In the genomic region with DNA sequence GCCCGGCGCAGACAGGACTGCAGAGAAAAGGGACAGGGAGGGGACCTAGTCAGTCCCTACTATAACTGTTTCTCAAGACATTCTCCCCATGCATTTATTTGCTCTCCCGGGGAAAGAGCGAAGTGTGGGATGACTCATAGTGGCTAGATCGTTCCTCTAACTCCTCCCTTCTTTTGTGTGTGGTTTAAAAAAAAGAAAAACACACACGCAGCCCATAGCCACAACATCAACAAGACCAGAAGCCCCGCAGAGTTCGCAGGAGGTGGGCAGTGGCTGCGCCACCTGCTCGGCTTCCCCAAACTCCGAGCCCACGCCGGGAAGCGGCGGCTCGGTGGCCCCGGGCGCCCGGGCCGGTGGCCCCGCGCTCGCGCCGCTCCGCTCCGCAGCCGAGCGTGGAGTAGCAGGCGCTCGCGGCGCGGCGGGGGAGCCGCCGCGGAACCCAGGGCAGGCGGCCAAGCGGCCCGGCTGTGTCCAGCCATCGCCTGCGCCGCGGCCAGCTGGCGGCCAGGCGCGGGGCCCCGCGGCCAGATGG, we compare ENCODE assay signal across 8 cellular contexts. TPM values are rescaled to one million over a fixed set of nuclear protein-coding genes. Genes with fewer than 3 reads are reported as not detected.
DNase-seq lines count a peak whose midpoint lies in the region; ATAC-seq and TF ChIP-seq lines count a peak whose summit lies in the region.

No MANE protein-coding gene starts in this region.

- TF ChIP-seq CTCF in BE2C (IDR thresholded peaks at IDR 0.05; ENCODE audit: low read depth, low read length) (no peak), esophagus squamous epithelium (IDR thresholded peaks at IDR 0.05) (no peak)

- H3K4me1 Mint-ChIP-seq in activated T-cell treated with anti-CD3 and anti-CD28 coated beads, Interleukin-2, amount 50 U/mL, for 24 hours (ENCODE audit: low read depth): peaks cover 24% of the 10 kb centered on the region
- H3K4me1 Mint-ChIP-seq in stimulated activated naive CD8-positive, alpha-beta T cell treated with anti-CD3 and anti-CD28 coated beads, Interleukin-15, amount 100 ng/mL, for 72 hours: peaks cover 28% of the 10 kb centered on the region

- H3K9me3 ChIP-seq in BE2C: no peaks in the 10 kb centered on the region
- no peaks in the 10 kb centered on the region for H3K9me3 ChIP-seq in esophagus squamous epithelium

- peak overlapping the region; percentile 83 for H3K4me3 Mint-ChIP-seq in activated T-cell treated with anti-CD3 and anti-CD28 coated beads, Interleukin-2, amount 50 U/mL, for 24 hours
- H3K4me3 Mint-ChIP-seq in stimulated activated naive CD8-positive, alpha-beta T cell treated with anti-CD3 and anti-CD28 coated beads, Interleukin-15, amount 100 ng/mL, for 72 hours: peak overlapping the region; percentile 92 to 97

- no peaks in the 10 kb centered on the region for H3K4me1 ChIP-seq in BE2C
- peaks cover 4 to 32% (median 11%) of the 10 kb centered on the region in 3 donors for H3K4me1 ChIP-seq in esophagus squamous epithelium

- peaks cover 8% of the 10 kb centered on the region for H3K27me3 Mint-ChIP-seq in activated T-cell treated with anti-CD3 and anti-CD28 coated beads, Interleukin-2, amount 50 U/mL, for 24 hours
- H3K27me3 Mint-ChIP-seq in stimulated activated naive CD8-positive, alpha-beta T cell treated with anti-CD3 and anti-CD28 coated beads, Interleukin-15, amount 100 ng/mL, for 72 hours: no peaks in the 10 kb centered on the region

- H3K36me3 ChIP-seq in BE2C: no peaks in the 10 kb centered on the region; the same call in 1 of the 2 replicates
- peaks cover 0 to 14% (median 9%) of the 10 kb centered on the region in 3 donors for H3K36me3 ChIP-seq in esophagus squamous epithelium

- peak overlapping the region; percentile 91 for H3K27ac Mint-ChIP-seq in activated T-cell treated with anti-CD3 and anti-CD28 coated beads, Interleukin-2, amount 50 U/mL, for 24 hours
- H3K27ac Mint-ChIP-seq in stimulated activated naive CD8-positive, alpha-beta T cell treated with anti-CD3 and anti-CD28 coated beads, Interleukin-15, amount 100 ng/mL, for 72 hours: peak overlapping the region; percentile 96 to 99

- no peak for TF ChIP-seq POLR2A in esophagus squamous epithelium (IDR thresholded peaks at IDR 0.05)

- peaks cover 11% of the 10 kb centered on the region for H3K36me3 Mint-ChIP-seq in activated T-cell treated with anti-CD3 and anti-CD28 coated beads, Interleukin-2, amount 50 U/mL, for 24 hours (ENCODE audit: low read depth)

- peak; percentile 9 for ATAC-seq in GM19025 (IDR thresholded peaks at IDR 0.05; ENCODE audit: low read depth, unreplicated experiment)
- peak; percentile 21 for ATAC-seq in HG03135 (IDR thresholded peaks at IDR 0.05; ENCODE audit: unreplicated experiment)
- peak; percentile 25 for ATAC-seq in stimulated activated naive CD8-positive, alpha-beta T cell treated with anti-CD3 and anti-CD28 coated beads, Interleukin-15, amount 100 ng/mL, for 72 hours

- 0 to 9% methylated on average over 4 to 5 of the region's 50 CpGs for WGBS in esophagus squamous epithelium, 2 donors

- H3K4me3 ChIP-seq in BE2C (ENCODE audit: low read depth, low read length) (peak overlapping the region; percentile 84), esophagus squamous epithelium (peak overlapping the region; percentile 80 to 100 (median 88))

- DNase-seq in BE2C (peak; percentile 52), NOMO-1 (lab: John Stamatoyannopoulos, UW; ENCODE audit: unreplicated experiment in 2 of 2) (peak; percentile 52 to 74), esophagus squamous epithelium (lab: John Stamatoyannopoulos, UW) (no peak), myocyte (ENCODE audit: low read depth) (peak; percentile 79)
- peak; percentile 65 for DNase-seq in activated T-cell treated with anti-CD3 and anti-CD28 coated beads, Interleukin-2, amount 50 U/mL, for 24 hours
- DNase-seq in stimulated activated naive CD8-positive, alpha-beta T cell treated with anti-CD3 and anti-CD28 coated beads, Interleukin-15, amount 100 ng/mL, for 72 hours: peak; percentile 42 to 48

- no peaks in the 10 kb centered on the region for H3K27me3 ChIP-seq in BE2C
- no peaks in the 10 kb centered on the region for H3K27me3 ChIP-seq in esophagus squamous epithelium

- peak overlapping the region; percentile 79 to 97 (median 94) for H3K27ac ChIP-seq in esophagus squamous epithelium

- intact Hi-C loops in esophagus squamous epithelium (cut with DNase I): no loop called here

- no peaks in the 10 kb centered on the region for H3K9me3 Mint-ChIP-seq in activated T-cell treated with anti-CD3 and anti-CD28 coated beads, Interleukin-2, amount 50 U/mL, for 24 hours
- H3K9me3 Mint-ChIP-seq in stimulated activated naive CD8-positive, alpha-beta T cell treated with anti-CD3 and anti-CD28 coated beads, Interleukin-15, amount 100 ng/mL, for 72 hours: no peaks in the 10 kb centered on the region

RNA-seq across cellular contexts. Expression of gene TMTC4, which starts 0.7 kb away (rescaled TPM):
- polyA plus RNA-seq in BE2C (2012; ENCODE audit: insufficient read depth, insufficient read length, low read depth): 11.4 TPM
- 10 to 100 TPM in 1 of 4 donors, 1 to 10 TPM in 3; 7.5 to 14.1 (median 8.4) TPM for total RNA-seq in esophagus squamous epithelium
- total RNA-seq in myocyte: 16.4 and 19.4 TPM in 2 replicates
- polyA plus RNA-seq in myocyte (2012): 3.6 TPM
